1 cellular context compared by ENCODE assay signal in genomic region chrX:140157611-140158010, GRCh38.
TF ChIP-seq lines count a peak whose summit lies in the region.

No MANE protein-coding gene starts in this region.

TF ChIP-seq in SK-N-SH, 30 proteins besides CTCF, POLR2A, EP300 and RAD21 (continued from another document):
- TF ChIP-seq ZBTB33 (IDR thresholded peaks at IDR 0.05; ENCODE audit: borderline replicate concordance, low read depth) (no peak), FOXM1 (IDR thresholded peaks at IDR 0.05; ENCODE audit: low read depth) (no peak), ELF1 (IDR thresholded peaks at IDR 0.05) (no peak), TEAD4 (IDR thresholded peaks at IDR 0.05; ENCODE audit: borderline replicate concordance, insufficient read depth) (no peak), YY1 (IDR thresholded peaks at IDR 0.05; ENCODE audit: low read depth) (no peak), MXI1 (IDR thresholded peaks at IDR 0.05; ENCODE audit: low read depth, low read length) (no peak), RCOR1 (IDR thresholded peaks at IDR 0.05; ENCODE audit: low read length) (no peak)
- TF ChIP-seq, protein P1, sequence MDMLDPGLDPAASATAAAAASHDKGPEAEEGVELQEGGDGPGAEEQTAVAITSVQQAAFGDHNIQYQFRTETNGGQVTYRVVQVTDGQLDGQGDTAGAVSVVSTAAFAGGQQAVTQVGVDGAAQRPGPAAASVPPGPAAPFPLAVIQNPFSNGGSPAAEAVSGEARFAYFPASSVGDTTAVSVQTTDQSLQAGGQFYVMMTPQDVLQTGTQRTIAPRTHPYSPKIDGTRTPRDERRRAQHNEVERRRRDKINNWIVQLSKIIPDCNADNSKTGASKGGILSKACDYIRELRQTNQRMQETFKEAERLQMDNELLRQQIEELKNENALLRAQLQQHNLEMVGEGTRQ (IDR thresholded peaks at IDR 0.05; ENCODE audit: borderline replicate concordance, low read depth, low read length): no peak
- TF ChIP-seq, protein P2, sequence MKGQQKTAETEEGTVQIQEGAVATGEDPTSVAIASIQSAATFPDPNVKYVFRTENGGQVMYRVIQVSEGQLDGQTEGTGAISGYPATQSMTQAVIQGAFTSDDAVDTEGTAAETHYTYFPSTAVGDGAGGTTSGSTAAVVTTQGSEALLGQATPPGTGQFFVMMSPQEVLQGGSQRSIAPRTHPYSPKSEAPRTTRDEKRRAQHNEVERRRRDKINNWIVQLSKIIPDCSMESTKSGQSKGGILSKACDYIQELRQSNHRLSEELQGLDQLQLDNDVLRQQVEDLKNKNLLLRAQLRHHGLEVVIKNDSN (IDR thresholded peaks at IDR 0.05; ENCODE audit: borderline replicate concordance, low read depth): no peak
